ENCODE assay signal across 10 cellular contexts in genomic region chr18:62663731-62664336, GRCh38. TPM values are rescaled to one million over a fixed set of nuclear protein-coding genes. Genes with fewer than 3 reads are reported as not detected.
DNase-seq lines count a peak whose midpoint lies in the region; ATAC-seq, FAIRE-seq and TF ChIP-seq lines count a peak whose summit lies in the region.
"Had no signal": no experiment of that assay in that cellular context is flagged by ENCODE, and none has a peak within 500 bp of the region (broad histone marks: within the 10 kb centered on the region; RNA-seq: fewer than 3 reads in every experiment).

No MANE protein-coding gene starts in this region.

- intact Hi-C loops in left ventricle myocardium inferior (cut with micrococcal nuclease) (no loop called here), sigmoid colon (cut with DNase I) (no loop called here)

- DNase-seq in H54 (ENCODE audit: insufficient read length, low spot score) (peak; percentile 21), NCI-H226 (peak; percentile 23), left ventricle myocardium inferior (no peak), sigmoid colon (no peak), HuH-7.5 (ENCODE audit: low spot score) (no peak), NCI-H1930 (lab: John Stamatoyannopoulos, UW) (no peak)
- DNase-seq: retina had no signal

- no peak for TF ChIP-seq POLR2A in H54 (IDR thresholded peaks at IDR 0.05; ENCODE audit: low read depth, low read length)
- TF ChIP-seq POLR2A in sigmoid colon (IDR thresholded peaks at IDR 0.05) = no peak

- H3K36me3 ChIP-seq in left ventricle myocardium inferior (no peaks in the 10 kb centered on the region), sigmoid colon (no peaks in the 10 kb centered on the region)
- H3K36me3 ChIP-seq: HAP-1 had no signal

- FAIRE-seq in H54 (lab: Jason Lieb, UNC) = no peak

- no peak for TF ChIP-seq EP300 in sigmoid colon (IDR thresholded peaks at IDR 0.05)

- TF ChIP-seq CTCF in left ventricle myocardium inferior (IDR thresholded peaks at IDR 0.05; ENCODE audit: borderline replicate concordance) = no peak
- no peak for TF ChIP-seq CTCF in sigmoid colon (IDR thresholded peaks at IDR 0.05)

- H3K27ac ChIP-seq in left ventricle myocardium inferior (replicated peaks) (peak overlapping the region; percentile 25), sigmoid colon (no peak overlapping the region)

- WGBS in sigmoid colon, 2 donors = 77 to 78% methylated on average over 5 of the region's 5 CpGs

- H3K4me3 ChIP-seq in left ventricle myocardium inferior = no peak overlapping the region
- H3K4me3 ChIP-seq in sigmoid colon = no peak overlapping the region
- H3K4me3 ChIP-seq: HAP-1 had no signal

- H3K4me1 ChIP-seq in left ventricle myocardium inferior (no peaks in the 10 kb centered on the region), sigmoid colon (no peaks in the 10 kb centered on the region)
- H3K4me1 ChIP-seq: HAP-1 had no signal

- peak; percentile 89 for ATAC-seq in GM18499 (IDR thresholded peaks at IDR 0.05; ENCODE audit: insufficient read depth, unreplicated experiment)
- no peak for ATAC-seq in esophagus mucosa

- H3K27me3 ChIP-seq in left ventricle myocardium inferior (ENCODE audit: low read depth) (no peaks in the 10 kb centered on the region), sigmoid colon (no peaks in the 10 kb centered on the region)

- H3K9me3 ChIP-seq in left ventricle myocardium inferior (replicated peaks) (no peaks in the 10 kb centered on the region), sigmoid colon (no peaks in the 10 kb centered on the region)
- H3K9me3 ChIP-seq: HAP-1 had no signal

RNA-seq across cellular contexts. Expression of gene PHLPP1, which starts 51.5 kb away (rescaled TPM):
- total RNA-seq in left ventricle myocardium inferior (5.9 TPM), sigmoid colon (10 to 100 TPM in 1 of 4 donors, 1 to 10 TPM in 3; 7.1 to 18.6 (median 8.6) TPM), esophagus mucosa (17.7 TPM)
- polyA plus RNA-seq in sigmoid colon = 1 to 10 TPM; 4.2 to 4.7 (median 4.2) TPM

Comparison
In these comparisons a context has a peak if more than half of its experiments do, and no peak if none do; other contexts are left out.
1. DNase-seq: peak in H54 (single experiment) and NCI-H226 (single experiment); none in left ventricle myocardium inferior (single experiment), sigmoid colon (single experiment), HuH-7.5 (single experiment) and NCI-H1930 (0 of 2).